8 cellular contexts compared by ENCODE assay signal in the genomic region with DNA sequence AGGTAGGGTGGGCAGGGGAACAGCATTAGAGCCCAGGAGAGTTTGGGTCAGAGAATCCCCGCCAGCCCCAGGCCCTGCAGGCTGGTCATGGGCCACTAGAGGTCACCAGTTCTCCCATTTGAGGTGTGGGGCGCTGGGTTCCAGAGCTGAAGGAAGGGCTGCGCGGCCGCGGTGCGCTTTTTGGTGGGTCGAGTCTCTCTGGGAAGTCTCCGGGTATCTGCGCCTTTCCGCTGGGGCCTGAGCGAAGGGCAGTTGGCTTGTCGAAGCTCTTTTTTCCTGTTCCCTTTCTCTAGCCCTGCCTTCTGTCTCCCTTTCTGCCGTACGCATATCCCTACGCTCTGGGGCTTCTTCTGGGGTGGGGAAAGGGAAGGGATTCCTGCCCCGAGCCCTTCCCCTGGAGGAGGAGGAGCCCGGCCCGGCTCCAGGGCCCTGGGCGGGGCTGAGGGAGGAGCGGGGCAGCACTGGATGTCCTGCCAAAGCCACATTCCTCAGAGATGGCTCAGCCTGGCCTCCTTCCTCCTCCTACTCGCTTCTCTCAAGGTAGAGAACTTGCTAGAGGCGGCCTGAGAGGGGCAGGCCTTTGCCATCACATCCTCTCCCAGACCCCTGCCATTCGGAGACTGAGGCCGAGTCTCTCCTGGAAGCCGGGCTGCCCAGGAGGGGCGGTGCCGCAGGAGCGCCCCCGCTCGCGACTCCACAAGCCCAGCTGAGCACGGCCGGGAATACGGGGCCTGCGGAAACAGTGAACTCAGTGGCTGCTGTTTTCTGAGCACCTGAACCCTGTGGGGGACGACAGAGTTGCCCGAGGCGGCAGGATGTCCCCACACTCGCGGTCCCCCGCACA. TPM values are rescaled to one million over a fixed set of nuclear protein-coding genes. Genes with fewer than 3 reads are reported as not detected.
A peak's percentile ranks its signal among the peaks of the same experiment; 100 is the strongest.
DNase-seq lines count a peak whose midpoint lies in the region; ATAC-seq and TF ChIP-seq lines count a peak whose summit lies in the region.

No MANE protein-coding gene starts in this region.

- intact Hi-C loops in activated CD4-positive, alpha-beta T cell treated with anti-CD3 and anti-CD28 coated beads, Interleukin-2, amount 10 ng/mL, durations not matched to agents 24 days and 14 days (cut with micrococcal nuclease), result loop anchor here (2.0 to 10.0 kb wide), 9 partner anchors 60 to 596 kb away; a partner anchor contains a TSS
- intact Hi-C loops in left lung (cut with DNase I), result loop anchor here in 1 of 2 donors (5.0 kb wide), 1 partner anchor 61 kb away; no protein-coding TSS in a partner anchor

- H3K27me3 Mint-ChIP-seq in activated CD4-positive, alpha-beta T cell treated with anti-CD3 and anti-CD28 coated beads, Interleukin-2, amount 10 ng/mL, durations not matched to agents 24 days and 14 days, result no peaks in the 10 kb centered on the region

- H3K36me3 ChIP-seq in left lung, result peaks cover 0 to 33% of the 10 kb centered on the region in 2 donors

- peak overlapping the region; percentile 100 for H3K27ac Mint-ChIP-seq in activated CD4-positive, alpha-beta T cell treated with anti-CD3 and anti-CD28 coated beads, Interleukin-2, amount 10 ng/mL, durations not matched to agents 24 days and 14 days

- peak; percentile 93 for DNase-seq in GM04503 (ENCODE audit: low read depth)
- DNase-seq in NCI-H510A treated with DMSO at 0.1 percent for 48 hours (lab: John Stamatoyannopoulos, UW), result peak; percentile 86
- peak; percentile 96 for DNase-seq in activated CD4-positive, alpha-beta T cell treated with anti-CD3 and anti-CD28 coated beads, Interleukin-2, amount 10 ng/mL, durations not matched to agents 24 days and 14 days
- DNase-seq in dedifferentiated amniotic fluid mesenchymal stem cell (ENCODE audit: extremely low spot score), result peak; percentile 97
- peak; percentile 96 for DNase-seq in left lung
- DNase-seq in stimulated activated CD4-positive, alpha-beta T cell treated with anti-CD3 and anti-CD28 coated beads, Interleukin-2, amount 100 ng/mL, for 24 hours, result peak; percentile 89

- no peaks in the 10 kb centered on the region for H3K9me3 ChIP-seq in left lung

- peak overlapping the region; percentile 95 for H3K4me3 Mint-ChIP-seq in activated CD4-positive, alpha-beta T cell treated with anti-CD3 and anti-CD28 coated beads, Interleukin-2, amount 10 ng/mL, durations not matched to agents 24 days and 14 days

- H3K27ac ChIP-seq in left lung, result peak overlapping the region; percentile 100

- H3K36me3 Mint-ChIP-seq in activated CD4-positive, alpha-beta T cell treated with anti-CD3 and anti-CD28 coated beads, Interleukin-2, amount 10 ng/mL, durations not matched to agents 24 days and 14 days (ENCODE audit: low read depth), result peaks cover 7% of the 10 kb centered on the region

- H3K4me1 Mint-ChIP-seq in activated CD4-positive, alpha-beta T cell treated with anti-CD3 and anti-CD28 coated beads, Interleukin-2, amount 10 ng/mL, durations not matched to agents 24 days and 14 days, result peaks cover 49% of the 10 kb centered on the region

- no peaks in the 10 kb centered on the region for H3K27me3 ChIP-seq in left lung

- TF ChIP-seq CTCF in left lung (IDR thresholded peaks at IDR 0.05), result peak; percentile 79 to 87

- no peaks in the 10 kb centered on the region for H3K9me3 Mint-ChIP-seq in activated CD4-positive, alpha-beta T cell treated with anti-CD3 and anti-CD28 coated beads, Interleukin-2, amount 10 ng/mL, durations not matched to agents 24 days and 14 days

- peak overlapping the region; percentile 33 to 50 for H3K4me3 ChIP-seq in left lung

- peaks cover 54 to 79% of the 10 kb centered on the region in 2 donors for H3K4me1 ChIP-seq in left lung

- peak; percentile 24 for ATAC-seq in HG03045 (IDR thresholded peaks at IDR 0.05; ENCODE audit: unreplicated experiment)
- ATAC-seq in left lung, result peak; percentile 82
- ATAC-seq in HG02763 (IDR thresholded peaks at IDR 0.05; ENCODE audit: unreplicated experiment), result no peak

RNA-seq across cellular contexts. Expression of a gene that starts 12.0 kb away (rescaled TPM):
- 1.3 and 1.8 TPM in 2 replicates for total RNA-seq in activated CD4-positive, alpha-beta T cell treated with anti-CD3 and anti-CD28 coated beads, Interleukin-2, amount 10 ng/mL, durations not matched to agents 24 days and 14 days
- total RNA-seq in left lung, result 10 to 100 TPM; 52.9 to 76.0 TPM

RNA-seq across cellular contexts. Expression of a gene that starts 18.2 kb away (rescaled TPM):
- total RNA-seq in activated CD4-positive, alpha-beta T cell treated with anti-CD3 and anti-CD28 coated beads, Interleukin-2, amount 10 ng/mL, durations not matched to agents 24 days and 14 days, result 278 and 280 TPM in 2 replicates
- 100 to 1,000 TPM; 266 to 280 TPM for total RNA-seq in left lung

RNA-seq across cellular contexts. Expression of a gene that starts 45.7 kb away (rescaled TPM):
- not detected in 2 replicates for total RNA-seq in activated CD4-positive, alpha-beta T cell treated with anti-CD3 and anti-CD28 coated beads, Interleukin-2, amount 10 ng/mL, durations not matched to agents 24 days and 14 days
- not detected for total RNA-seq in left lung

RNA-seq across cellular contexts. Expression of a gene that starts 53.3 kb away (rescaled TPM):
- total RNA-seq in activated CD4-positive, alpha-beta T cell treated with anti-CD3 and anti-CD28 coated beads, Interleukin-2, amount 10 ng/mL, durations not matched to agents 24 days and 14 days, result 1.5 and 2.4 TPM in 2 replicates
- total RNA-seq in left lung, result 10 to 100 TPM; 21.3 to 65.2 TPM

Comparison
In these comparisons a context has a peak if more than half of its experiments do, and no peak if none do; other contexts are left out.
1. RNA of a gene that starts 12.0 kb away (total RNA-seq): 52.9 to 76.0 TPM in left lung; 1.3 to 1.8 TPM in activated CD4-positive, alpha-beta T cell treated with anti-CD3 and anti-CD28 coated beads, Interleukin-2, amount 10 ng/mL, durations not matched to agents 24 days and 14 days; every median in the first group is over 10 times any median in the second.
2. Peak in every context shown above with its lines, with median percentiles within 50 percentile points of each other: DNase-seq.